In genomic region chr16:23987443-23987842, GRCh38 we compare ENCODE assay signal across 15 cellular contexts.
DNase-seq lines count a peak whose midpoint lies in the region; ATAC-seq and TF ChIP-seq lines count a peak whose summit lies in the region.
"Had no signal": no experiment of that assay in that cellular context is flagged by ENCODE, and none has a peak within 500 bp of the region (broad histone marks: within the 10 kb centered on the region; RNA-seq: fewer than 3 reads in every experiment).

No MANE protein-coding gene starts in this region.

- peak overlapping the region; percentile 24 to 85 (median 51) for H3K27ac Mint-ChIP-seq in immature natural killer cell

- H3K9me3 Mint-ChIP-seq in immature natural killer cell: no peaks in the 10 kb centered on the region

- no peaks in the 10 kb centered on the region for H3K27me3 ChIP-seq in esophagus muscularis mucosa

- 81% methylated on average over 2 of the region's 2 CpGs for WGBS in esophagus muscularis mucosa

- no peaks in the 10 kb centered on the region for H3K9me3 ChIP-seq in esophagus muscularis mucosa
- H3K9me3 ChIP-seq: SK-N-SH had no signal

- peaks cover 18 to 40% of the 10 kb centered on the region in 2 donors for H3K4me1 Mint-ChIP-seq in immature natural killer cell

- H3K27me3 Mint-ChIP-seq in immature natural killer cell (ENCODE audit: low read depth in 3 of 3): peaks cover 0 to 3% (median 2%) of the 10 kb centered on the region in 3 donors

- DNase-seq in immature natural killer cell (peak; percentile 16 to 29 (median 21)), esophagus muscularis mucosa (ENCODE audit: extremely low spot score) (no peak), NCI-H2196 (lab: John Stamatoyannopoulos, UW; ENCODE audit: unreplicated experiment) (no peak), cardiac septum (ENCODE audit: low spot score) (no peak), NCI-H1105 (lab: John Stamatoyannopoulos, UW) (no peak)
- DNase-seq: activated CD4-positive, alpha-beta T cell treated with anti-CD3 and anti-CD28 coated beads, Interleukin-2, amount 50 U/mL, for 48 hours; COR-L47; NCI-H510A; SK-N-SH; stimulated activated CD4-positive, alpha-beta T cell treated with anti-CD3 and anti-CD28 coated beads, Interleukin-4, amount 100 ng/mL, for 1 hour; trophoblast cell had no signal

- no peak for TF ChIP-seq CTCF in esophagus muscularis mucosa (IDR thresholded peaks at IDR 0.05)

- H3K4me3 ChIP-seq in esophagus muscularis mucosa: no peak overlapping the region
- H3K4me3 ChIP-seq: K562 had no signal

- peaks cover 4 to 10% (median 4%) of the 10 kb centered on the region in 3 donors for H3K36me3 Mint-ChIP-seq in immature natural killer cell

- no peak for TF ChIP-seq EP300 in esophagus muscularis mucosa (IDR thresholded peaks at IDR 0.05)

- no peak overlapping the region for H3K27ac ChIP-seq in esophagus muscularis mucosa (replicated peaks in 1 of 4)

- no peaks in the 10 kb centered on the region for H3K36me3 ChIP-seq in esophagus muscularis mucosa

- no peaks in the 10 kb centered on the region for H3K4me1 ChIP-seq in esophagus muscularis mucosa

- no peak for TF ChIP-seq POLR2A in esophagus muscularis mucosa (IDR thresholded peaks at IDR 0.05; ENCODE audit: low read depth)

- intact Hi-C loops in esophagus muscularis mucosa (cut with DNase I) (no loop called here), cardiac septum (cut with DNase I) (no loop called here)

- H3K4me3 Mint-ChIP-seq in immature natural killer cell: peak overlapping the region in 2 of 5 donors; percentile 6 to 13

- peak; percentile 94 for ATAC-seq in GM18511 (IDR thresholded peaks at IDR 0.05; ENCODE audit: unreplicated experiment)
- ATAC-seq in GM21423 (IDR thresholded peaks at IDR 0.05; ENCODE audit: unreplicated experiment): peak; percentile 93
- peak; percentile 96 for ATAC-seq in HG03103 (IDR thresholded peaks at IDR 0.05; ENCODE audit: low read depth, unreplicated experiment)
- ATAC-seq: K562 had no signal

Comparison
In these comparisons a context has a peak if more than half of its experiments do, and no peak if none do; other contexts are left out.
1. DNase-seq: peak in immature natural killer cell (3 of 3); none in esophagus muscularis mucosa (single experiment), NCI-H2196 (single experiment), cardiac septum (single experiment) and NCI-H1105 (single experiment).
2. Peak in every context shown above with its lines, with median percentiles within 50 percentile points of each other: ATAC-seq.